17 cellular contexts compared by ENCODE assay signal in genomic region chr1:64472805-64473204, GRCh38. TPM values are rescaled to one million over a fixed set of nuclear protein-coding genes. Genes with fewer than 3 reads are reported as not detected.
DNase-seq lines count a peak whose midpoint lies in the region; ATAC-seq and TF ChIP-seq lines count a peak whose summit lies in the region.
"Had no signal": no experiment of that assay in that cellular context is flagged by ENCODE, and none has a peak within 500 bp of the region (broad histone marks: within the 10 kb centered on the region; RNA-seq: fewer than 3 reads in every experiment).

No MANE protein-coding gene starts in this region.

- H3K4me3 ChIP-seq in endodermal cell (ENCODE audit: low read length): peak overlapping the region; percentile 83
- no peak overlapping the region for H3K4me3 ChIP-seq in naive thymus-derived CD4-positive, alpha-beta T cell (ENCODE audit: low read length)

- peaks cover 31% of the 10 kb centered on the region for H3K27me3 ChIP-seq in CD4-positive, alpha-beta T cell (ENCODE audit: control insufficient read depth, insufficient read depth, low read length)
- H3K27me3 ChIP-seq in endodermal cell (ENCODE audit: control insufficient read depth, insufficient read depth, low read length, poor library complexity, severe bottlenecking): peaks cover 19% of the 10 kb centered on the region
- no peaks in the 10 kb centered on the region for H3K27me3 ChIP-seq in naive thymus-derived CD4-positive, alpha-beta T cell (ENCODE audit: control insufficient read depth in 2 of 2, insufficient read depth in 2 of 2, low read length in 2 of 2)

- intact Hi-C loops in CD4-positive, alpha-beta T cell (cut with DNase I, micrococcal nuclease): loop anchor here (2.0 to 10.0 kb wide), 5 partner anchors 34 to 349 kb away; no protein-coding TSS in a partner anchor
- intact Hi-C loops in naive thymus-derived CD4-positive, alpha-beta T cell (cut with micrococcal nuclease): loop anchor here (5.0 to 10.0 kb wide), 4 partner anchors 179 to 592 kb away; no protein-coding TSS in a partner anchor
- intact Hi-C loops in Calu3 (cut with micrococcal nuclease; ENCODE audit: unreplicated experiment): loop anchor here (10.0 kb wide), 1 partner anchor 128 kb away; no protein-coding TSS in a partner anchor

- POLR2A ChIA-PET in CD4-positive, alpha-beta T cell (lab: Charles Lee): no interaction called here
- POLR2A ChIA-PET in naive thymus-derived CD4-positive, alpha-beta T cell (lab: Charles Lee): no interaction called here

- H3K4me1 ChIP-seq in endodermal cell (ENCODE audit: control insufficient read depth, insufficient read depth, low read length): peaks cover 18% of the 10 kb centered on the region
- H3K4me1 ChIP-seq in naive thymus-derived CD4-positive, alpha-beta T cell (ENCODE audit: control insufficient read depth in 2 of 2, insufficient read depth in 2 of 2, low read length in 2 of 2): peaks cover 0 to 12% of the 10 kb centered on the region in 2 donors

- H3K9me3 Mint-ChIP-seq in CD4-positive, alpha-beta T cell: no peaks in the 10 kb centered on the region
- H3K9me3 Mint-ChIP-seq in endodermal cell: no peaks in the 10 kb centered on the region
- no peaks in the 10 kb centered on the region for H3K9me3 Mint-ChIP-seq in naive thymus-derived CD4-positive, alpha-beta T cell
- H3K9me3 Mint-ChIP-seq in Calu3 (ENCODE audit: low read depth, unreplicated experiment): no peaks in the 10 kb centered on the region
- H3K9me3 Mint-ChIP-seq: activated naive CD8-positive, alpha-beta T cell treated with anti-CD3 and anti-CD28 coated beads, Interleukin-2, amount 10 ng/mL, durations not matched to agents 7 days and 5 days; T-cell had no signal

- WGBS in endodermal cell (ENCODE audit: insufficient coverage in 1 of 2, insufficient read length in 1 of 2), 2 experiments: 0 to 1% methylated on average over 4 to 5 of the region's 5 CpGs

- H3K27ac Mint-ChIP-seq in CD4-positive, alpha-beta T cell: peak overlapping the region; percentile 58
- H3K27ac Mint-ChIP-seq in endodermal cell: peak overlapping the region; percentile 92
- H3K27ac Mint-ChIP-seq in naive thymus-derived CD4-positive, alpha-beta T cell: peak overlapping the region in 3 of 9 donors; percentile 9 to 65 (median 25)
- H3K27ac Mint-ChIP-seq in Calu3 (ENCODE audit: unreplicated experiment): no peak overlapping the region
- H3K27ac Mint-ChIP-seq: activated naive CD8-positive, alpha-beta T cell treated with anti-CD3 and anti-CD28 coated beads, Interleukin-2, amount 10 ng/mL, durations not matched to agents 7 days and 5 days had no signal

- H3K36me3 ChIP-seq in endodermal cell (ENCODE audit: control insufficient read depth, insufficient read depth, low read length): no peaks in the 10 kb centered on the region
- no peaks in the 10 kb centered on the region for H3K36me3 ChIP-seq in naive thymus-derived CD4-positive, alpha-beta T cell (ENCODE audit: control insufficient read depth in 2 of 3, insufficient read depth in 3 of 3, low read length in 3 of 3)
- H3K36me3 ChIP-seq: MG63, Peyer's patch had no signal

- H3K9me3 ChIP-seq in CD4-positive, alpha-beta T cell (ENCODE audit: control insufficient read depth, low read length): no peaks in the 10 kb centered on the region
- H3K9me3 ChIP-seq in endodermal cell (ENCODE audit: control insufficient read depth, low read length): no peaks in the 10 kb centered on the region
- no peaks in the 10 kb centered on the region for H3K9me3 ChIP-seq in naive thymus-derived CD4-positive, alpha-beta T cell (ENCODE audit: control insufficient read depth in 2 of 3, low read length in 3 of 3)
- H3K9me3 ChIP-seq: MG63, Peyer's patch had no signal

- no peak for DNase-seq in CD4-positive, alpha-beta T cell
- DNase-seq in NCI-H2107 (lab: John Stamatoyannopoulos, UW): peak; percentile 53
- DNase-seq in endodermal cell: peak; percentile 95
- no peak for DNase-seq in naive thymus-derived CD4-positive, alpha-beta T cell
- no peak for DNase-seq in Calu3
- DNase-seq in activated CD4-positive, CD25-positive, alpha-beta regulatory T cell treated with anti-CD3 and anti-CD28 coated beads, Interleukin-2, amount 50 U/mL, for 72 hours: no peak
- DNase-seq: activated CD4-positive, alpha-beta T cell treated with anti-CD3 and anti-CD28 coated beads for 1 hour; activated naive CD8-positive, alpha-beta T cell treated with anti-CD3 and anti-CD28 coated beads, Interleukin-2, amount 10 ng/mL, durations not matched to agents 7 days and 5 days; central memory CD4-positive, alpha-beta T cell; COR-L47; glutamatergic neuron; MG63; NCI-H446 treated with DMSO at 0.1 percent for 48 hours; Peyer's patch; T-cell had no signal

- H3K27ac ChIP-seq in CD4-positive, alpha-beta T cell (ENCODE audit: low read depth, low read length): no peak overlapping the region
- peak overlapping the region; percentile 51 for H3K27ac ChIP-seq in endodermal cell (ENCODE audit: low read depth, low read length)
- no peak overlapping the region for H3K27ac ChIP-seq in naive thymus-derived CD4-positive, alpha-beta T cell (ENCODE audit: low read depth, low read length)
- H3K27ac ChIP-seq: Peyer's patch had no signal

- H3K27me3 Mint-ChIP-seq in CD4-positive, alpha-beta T cell: peaks cover 37% of the 10 kb centered on the region
- H3K27me3 Mint-ChIP-seq in endodermal cell (ENCODE audit: insufficient read depth) (peaks cover 18% of the 10 kb centered on the region), Calu3 (ENCODE audit: unreplicated experiment) (peaks cover 42% of the 10 kb centered on the region)
- H3K27me3 Mint-ChIP-seq in naive thymus-derived CD4-positive, alpha-beta T cell: peaks cover 22 to 54% (median 36%) of the 10 kb centered on the region in 5 donors

- H3K9ac ChIP-seq in endodermal cell (ENCODE audit: extremely low read depth, low read length, poor library complexity, severe bottlenecking): peak overlapping the region; percentile 47

- TF ChIP-seq CTCF in CD4-positive, alpha-beta T cell (IDR thresholded peaks at IDR 0.05): no peak
- TF ChIP-seq CTCF in endodermal cell (conservative IDR thresholded peaks at IDR 0.05) (no peak), Calu3 (IDR thresholded peaks at IDR 0.05; ENCODE audit: unreplicated experiment) (no peak)

- H3K4me1 Mint-ChIP-seq in CD4-positive, alpha-beta T cell (ENCODE audit: low read depth): peaks cover 54% of the 10 kb centered on the region
- peaks cover 42% of the 10 kb centered on the region for H3K4me1 Mint-ChIP-seq in endodermal cell
- peaks cover 13 to 66% (median 30%) of the 10 kb centered on the region in 7 donors for H3K4me1 Mint-ChIP-seq in naive thymus-derived CD4-positive, alpha-beta T cell
- H3K4me1 Mint-ChIP-seq in Calu3 (ENCODE audit: low read depth, unreplicated experiment): peaks cover 41% of the 10 kb centered on the region

- BruUV-seq in Calu3 (replicated peaks; lab: Mats Ljungman, UMichigan): no TSS peak

- peaks cover 4% of the 10 kb centered on the region for H3K36me3 Mint-ChIP-seq in CD4-positive, alpha-beta T cell (ENCODE audit: low read depth)
- no peaks in the 10 kb centered on the region for H3K36me3 Mint-ChIP-seq in endodermal cell (ENCODE audit: low read depth)
- peaks cover 0 to 2% (median 0%) of the 10 kb centered on the region in 5 donors for H3K36me3 Mint-ChIP-seq in naive thymus-derived CD4-positive, alpha-beta T cell
- peaks cover 26% of the 10 kb centered on the region for H3K36me3 Mint-ChIP-seq in Calu3 (ENCODE audit: insufficient read depth, unreplicated experiment)
- H3K36me3 Mint-ChIP-seq: activated naive CD8-positive, alpha-beta T cell treated with anti-CD3 and anti-CD28 coated beads, Interleukin-2, amount 10 ng/mL, durations not matched to agents 7 days and 5 days; T-cell had no signal

- no peak for ATAC-seq in CD4-positive, alpha-beta T cell (ENCODE audit: poor library complexity)
- no peak for ATAC-seq in naive thymus-derived CD4-positive, alpha-beta T cell
- ATAC-seq in HG03135 (IDR thresholded peaks at IDR 0.05; ENCODE audit: unreplicated experiment) (no peak), GM18867 (IDR thresholded peaks at IDR 0.05; ENCODE audit: unreplicated experiment) (no peak)
- ATAC-seq: T-cell had no signal

- CTCF ChIA-PET in CD4-positive, alpha-beta T cell (lab: Charles Lee): interaction anchor here (1.0 kb wide), 1 partner anchor 17 kb away, joined by 3 read pairs; no protein-coding TSS in a partner anchor
- CTCF ChIA-PET in naive thymus-derived CD4-positive, alpha-beta T cell (lab: Charles Lee): interaction anchor here (0.6 to 0.7 kb wide), 2 partner anchors 34 to 262 kb away, joined by 3 to 5 read pairs; no protein-coding TSS in a partner anchor
- CTCF ChIA-PET in Calu3 (lab: Charles Lee): no interaction called here

- H3K4me3 Mint-ChIP-seq in CD4-positive, alpha-beta T cell: peak overlapping the region; percentile 68
- H3K4me3 Mint-ChIP-seq in endodermal cell: peak overlapping the region; percentile 93
- peak overlapping the region in 7 of 10 donors; percentile 7 to 95 (median 21) for H3K4me3 Mint-ChIP-seq in naive thymus-derived CD4-positive, alpha-beta T cell
- H3K4me3 Mint-ChIP-seq in Calu3 (ENCODE audit: low read depth, unreplicated experiment): no peak overlapping the region

RNA-seq across cellular contexts. Expression of gene CACHD1, which starts 2.9 kb away (rescaled TPM):
- 1 to 10 TPM; 6.2 to 7.1 TPM for total RNA-seq in CD4-positive, alpha-beta T cell
- total RNA-seq in endodermal cell (10 to 100 TPM; 29.2 to 40.7 TPM), Calu3 (2022) (2.5 and 3.5 TPM in 2 replicates)
- 66.1 TPM for polyA plus RNA-seq in endodermal cell (2013, experiment 1 of 2)
- 61.7 TPM for polyA plus RNA-seq in endodermal cell (2013, experiment 2 of 2)
- total RNA-seq in naive thymus-derived CD4-positive, alpha-beta T cell: 1 to 10 TPM in 4 of 5 experiments, under 1 TPM in 1; 0.15 to 9.0 (median 3.4) TPM
- polyA plus RNA-seq in naive thymus-derived CD4-positive, alpha-beta T cell: 1 to 10 TPM; 2.4 to 5.5 TPM

Comparison
In these comparisons a context has a peak if more than half of its experiments do, and no peak if none do; other contexts are left out.
1. DNase-seq: peak in NCI-H2107 (single experiment) and endodermal cell (single experiment); none in CD4-positive, alpha-beta T cell (0 of 10), naive thymus-derived CD4-positive, alpha-beta T cell (0 of 9), Calu3 (single experiment) and activated CD4-positive, CD25-positive, alpha-beta regulatory T cell treated with anti-CD3 and anti-CD28 coated beads, Interleukin-2, amount 50 U/mL, for 72 hours (single experiment).